ENCODE assay signal across 3 cellular contexts in the genomic region with DNA sequence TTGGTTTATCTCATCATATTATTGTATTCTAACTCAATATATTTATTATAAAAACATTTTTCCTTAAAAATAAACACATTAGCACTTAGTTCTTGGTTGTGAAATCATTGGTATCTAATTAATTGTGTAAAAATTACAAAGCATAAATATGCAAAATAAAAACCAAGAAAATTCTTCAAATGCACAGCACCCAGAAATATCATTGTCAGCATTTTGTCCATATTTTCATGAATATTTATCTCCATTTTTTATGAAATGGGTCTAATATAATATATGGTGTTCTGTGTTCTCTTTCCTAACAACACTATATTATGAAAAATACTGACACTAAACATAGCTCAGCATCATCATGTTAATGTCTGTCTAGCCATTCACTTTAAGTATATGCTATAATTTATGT.
TF ChIP-seq lines count a peak whose summit lies in the region.

No MANE protein-coding gene starts in this region.

TF ChIP-seq in HepG2, 621 proteins besides CTCF, POLR2A, EP300 and RAD21:
- TF ChIP-seq MAFK (conservative IDR thresholded peaks at IDR 0.05 in 1 of 2, IDR thresholded peaks at IDR 0.05 in 1 of 2; ENCODE audit: low read length in 2 of 2) (peak; percentile 76 to 85), MAFF (IDR thresholded peaks at IDR 0.05; ENCODE audit: low read depth, low read length) (peak; percentile 77)
- TF ChIP-seq, protein P1, sequence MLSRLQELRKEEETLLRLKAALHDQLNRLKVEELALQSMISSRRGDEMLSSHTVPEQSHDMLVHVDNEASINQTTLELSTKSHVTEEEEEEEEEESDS (CRISPR knock-in tag; IDR thresholded peaks at IDR 0.05; ENCODE audit: borderline replicate concordance) = no peak
- TF ChIP-seq, protein P2, sequence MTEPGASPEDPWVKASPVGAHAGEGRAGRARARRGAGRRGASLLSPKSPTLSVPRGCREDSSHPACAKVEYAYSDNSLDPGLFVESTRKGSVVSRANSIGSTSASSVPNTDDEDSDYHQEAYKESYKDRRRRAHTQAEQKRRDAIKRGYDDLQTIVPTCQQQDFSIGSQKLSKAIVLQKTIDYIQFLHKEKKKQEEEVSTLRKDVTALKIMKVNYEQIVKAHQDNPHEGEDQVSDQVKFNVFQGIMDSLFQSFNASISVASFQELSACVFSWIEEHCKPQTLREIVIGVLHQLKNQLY (CRISPR knock-in tag; IDR thresholded peaks at IDR 0.05) = no peak

TF ChIP-seq in IMR-90, 13 proteins besides CTCF, POLR2A, EP300 and RAD21:
- TF ChIP-seq, protein P3, sequence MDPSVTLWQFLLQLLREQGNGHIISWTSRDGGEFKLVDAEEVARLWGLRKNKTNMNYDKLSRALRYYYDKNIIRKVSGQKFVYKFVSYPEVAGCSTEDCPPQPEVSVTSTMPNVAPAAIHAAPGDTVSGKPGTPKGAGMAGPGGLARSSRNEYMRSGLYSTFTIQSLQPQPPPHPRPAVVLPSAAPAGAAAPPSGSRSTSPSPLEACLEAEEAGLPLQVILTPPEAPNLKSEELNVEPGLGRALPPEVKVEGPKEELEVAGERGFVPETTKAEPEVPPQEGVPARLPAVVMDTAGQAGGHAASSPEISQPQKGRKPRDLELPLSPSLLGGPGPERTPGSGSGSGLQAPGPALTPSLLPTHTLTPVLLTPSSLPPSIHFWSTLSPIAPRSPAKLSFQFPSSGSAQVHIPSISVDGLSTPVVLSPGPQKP (IDR thresholded peaks at IDR 0.05; ENCODE audit: borderline replicate concordance, low read depth, low read length) = no peak
- TF ChIP-seq NFE2L2 (IDR thresholded peaks at IDR 0.05; ENCODE audit: low read depth, low read length) (no peak), FOS (IDR thresholded peaks at IDR 0.05; ENCODE audit: low read depth, low read length) (no peak), RFX5 (IDR thresholded peaks at IDR 0.05; ENCODE audit: low read depth, low read length) (no peak), BHLHE40 (IDR thresholded peaks at IDR 0.05; ENCODE audit: low read depth, low read length) (no peak), MAFK (IDR thresholded peaks at IDR 0.05; ENCODE audit: low read depth, low read length) (peak; percentile 73), MXI1 (IDR thresholded peaks at IDR 0.05; ENCODE audit: borderline replicate concordance, low read depth, low read length) (no peak)
- TF ChIP-seq, protein P4, sequence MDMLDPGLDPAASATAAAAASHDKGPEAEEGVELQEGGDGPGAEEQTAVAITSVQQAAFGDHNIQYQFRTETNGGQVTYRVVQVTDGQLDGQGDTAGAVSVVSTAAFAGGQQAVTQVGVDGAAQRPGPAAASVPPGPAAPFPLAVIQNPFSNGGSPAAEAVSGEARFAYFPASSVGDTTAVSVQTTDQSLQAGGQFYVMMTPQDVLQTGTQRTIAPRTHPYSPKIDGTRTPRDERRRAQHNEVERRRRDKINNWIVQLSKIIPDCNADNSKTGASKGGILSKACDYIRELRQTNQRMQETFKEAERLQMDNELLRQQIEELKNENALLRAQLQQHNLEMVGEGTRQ (IDR thresholded peaks at IDR 0.05; ENCODE audit: low read depth, low read length) = no peak

TF ChIP-seq in K562, 482 proteins besides CTCF, POLR2A, EP300 and RAD21:
- TF ChIP-seq, protein P5, sequence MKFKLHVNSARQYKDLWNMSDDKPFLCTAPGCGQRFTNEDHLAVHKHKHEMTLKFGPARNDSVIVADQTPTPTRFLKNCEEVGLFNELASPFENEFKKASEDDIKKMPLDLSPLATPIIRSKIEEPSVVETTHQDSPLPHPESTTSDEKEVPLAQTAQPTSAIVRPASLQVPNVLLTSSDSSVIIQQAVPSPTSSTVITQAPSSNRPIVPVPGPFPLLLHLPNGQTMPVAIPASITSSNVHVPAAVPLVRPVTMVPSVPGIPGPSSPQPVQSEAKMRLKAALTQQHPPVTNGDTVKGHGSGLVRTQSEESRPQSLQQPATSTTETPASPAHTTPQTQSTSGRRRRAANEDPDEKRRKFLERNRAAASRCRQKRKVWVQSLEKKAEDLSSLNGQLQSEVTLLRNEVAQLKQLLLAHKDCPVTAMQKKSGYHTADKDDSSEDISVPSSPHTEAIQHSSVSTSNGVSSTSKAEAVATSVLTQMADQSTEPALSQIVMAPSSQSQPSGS (CRISPR knock-in tag; IDR thresholded peaks at IDR 0.05) = no peak
- TF ChIP-seq ARHGAP35 (IDR thresholded peaks at IDR 0.05; ENCODE audit: partially characterized antibody) (no peak), MAFK (IDR thresholded peaks at IDR 0.05; ENCODE audit: low read length) (peak; percentile 24; the same call in 1 of the 2 replicates), FUS (optimal IDR thresholded peaks at IDR 0.05; ENCODE audit: low read depth, low read length) (no peak), EP400 (IDR thresholded peaks at IDR 0.05) (no peak), C11orf30 (IDR thresholded peaks at IDR 0.05; ENCODE audit: low read depth) (peak; percentile 37; the same call in 1 of the 2 replicates), HDAC8 (tag; IDR thresholded peaks at IDR 0.05) (no peak), ADNP (tag; IDR thresholded peaks at IDR 0.05) (no peak), ZNF644 (tag; IDR thresholded peaks at IDR 0.05; ENCODE audit: low read depth) (no peak), MAFF (IDR thresholded peaks at IDR 0.05; ENCODE audit: low read length) (peak; percentile 40; the same call in 1 of the 2 replicates), ZNF316 (IDR thresholded peaks at IDR 0.05) (peak; percentile 57; the same call in 1 of the 2 replicates), MAFG (tag; conservative IDR thresholded peaks at IDR 0.05) (0 out of 2 replicates have a peak, but pooled peaks have one; percentile 8), ATF1 (CRISPR knock-in tag; IDR thresholded peaks at IDR 0.05) (no peak), ATF1 (tag; IDR thresholded peaks at IDR 0.05) (no peak), LEF1 (IDR thresholded peaks at IDR 0.05) (no peak), SMARCE1 (IDR thresholded peaks at IDR 0.05) (no peak), SIN3A (IDR thresholded peaks at IDR 0.05; ENCODE audit: borderline replicate concordance in 2 of 2, control insufficient read depth in 1 of 2, low read depth in 2 of 2, low read length in 2 of 2) (no peak), ZNF445 (CRISPR knock-in tag; IDR thresholded peaks at IDR 0.05; ENCODE audit: low read depth) (no peak)
- TF ChIP-seq, protein P6, sequence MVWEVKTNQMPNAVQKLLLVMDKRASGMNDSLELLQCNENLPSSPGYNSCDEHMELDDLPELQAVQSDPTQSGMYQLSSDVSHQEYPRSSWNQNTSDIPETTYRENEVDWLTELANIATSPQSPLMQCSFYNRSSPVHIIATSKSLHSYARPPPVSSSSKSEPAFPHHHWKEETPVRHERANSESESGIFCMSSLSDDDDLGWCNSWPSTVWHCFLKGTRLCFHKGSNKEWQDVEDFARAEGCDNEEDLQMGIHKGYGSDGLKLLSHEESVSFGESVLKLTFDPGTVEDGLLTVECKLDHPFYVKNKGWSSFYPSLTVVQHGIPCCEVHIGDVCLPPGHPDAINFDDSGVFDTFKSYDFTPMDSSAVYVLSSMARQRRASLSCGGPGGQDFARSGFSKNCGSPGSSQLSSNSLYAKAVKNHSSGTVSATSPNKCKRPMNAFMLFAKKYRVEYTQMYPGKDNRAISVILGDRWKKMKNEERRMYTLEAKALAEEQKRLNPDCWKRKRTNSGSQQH (CRISPR knock-in tag; IDR thresholded peaks at IDR 0.05) = no peak
